2 cellular contexts compared by ENCODE assay signal in genomic region chr3:16514799-16515353, GRCh38.
TF ChIP-seq lines count a peak whose summit lies in the region.

No MANE protein-coding gene starts in this region.

TF ChIP-seq in SK-N-SH, 30 proteins besides CTCF, POLR2A, EP300 and RAD21 (continued from another document):
- TF ChIP-seq, protein P1, sequence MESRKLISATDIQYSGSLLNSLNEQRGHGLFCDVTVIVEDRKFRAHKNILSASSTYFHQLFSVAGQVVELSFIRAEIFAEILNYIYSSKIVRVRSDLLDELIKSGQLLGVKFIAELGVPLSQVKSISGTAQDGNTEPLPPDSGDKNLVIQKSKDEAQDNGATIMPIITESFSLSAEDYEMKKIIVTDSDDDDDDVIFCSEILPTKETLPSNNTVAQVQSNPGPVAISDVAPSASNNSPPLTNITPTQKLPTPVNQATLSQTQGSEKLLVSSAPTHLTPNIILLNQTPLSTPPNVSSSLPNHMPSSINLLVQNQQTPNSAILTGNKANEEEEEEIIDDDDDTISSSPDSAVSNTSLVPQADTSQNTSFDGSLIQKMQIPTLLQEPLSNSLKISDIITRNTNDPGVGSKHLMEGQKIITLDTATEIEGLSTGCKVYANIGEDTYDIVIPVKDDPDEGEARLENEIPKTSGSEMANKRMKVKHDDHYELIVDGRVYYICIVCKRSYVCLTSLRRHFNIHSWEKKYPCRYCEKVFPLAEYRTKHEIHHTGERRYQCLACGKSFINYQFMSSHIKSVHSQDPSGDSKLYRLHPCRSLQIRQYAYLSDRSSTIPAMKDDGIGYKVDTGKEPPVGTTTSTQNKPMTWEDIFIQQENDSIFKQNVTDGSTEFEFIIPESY (IDR thresholded peaks at IDR 0.05; ENCODE audit: borderline replicate concordance, low read depth): no peak
- TF ChIP-seq TCF12 (IDR thresholded peaks at IDR 0.05): no peak

TF ChIP-seq in SK-N-SH treated with all-trans-retinoic acid at 6 μM for 48 hours, 23 proteins besides CTCF, POLR2A, EP300 and RAD21 (continued from another document):
- TF ChIP-seq CSRNP3 (CRISPR knock-in tag; IDR thresholded peaks at IDR 0.05) (no peak), ZFP3 (CRISPR knock-in tag; IDR thresholded peaks at IDR 0.05) (no peak), SNAI2 (CRISPR knock-in tag; IDR thresholded peaks at IDR 0.05) (no peak), TCF4 (CRISPR knock-in tag; IDR thresholded peaks at IDR 0.05; ENCODE audit: borderline replicate concordance) (no peak), TSHZ2 (CRISPR knock-in tag; IDR thresholded peaks at IDR 0.05) (no peak), TOX (CRISPR knock-in tag; IDR thresholded peaks at IDR 0.05; ENCODE audit: borderline replicate concordance) (no peak), ARNTL (CRISPR knock-in tag; IDR thresholded peaks at IDR 0.05; ENCODE audit: borderline replicate concordance, low read depth) (no peak), ESRRG (CRISPR knock-in tag; IDR thresholded peaks at IDR 0.05) (no peak), PPARA (CRISPR knock-in tag; IDR thresholded peaks at IDR 0.05; ENCODE audit: borderline replicate concordance) (no peak), ZNF565 (CRISPR knock-in tag; conservative IDR thresholded peaks at IDR 0.05; ENCODE audit: low read depth) (no peak), ZFP30 (CRISPR knock-in tag; IDR thresholded peaks at IDR 0.05) (no peak), BACH2 (CRISPR knock-in tag; IDR thresholded peaks at IDR 0.05; ENCODE audit: borderline replicate concordance) (no peak), CSDC2 (CRISPR knock-in tag; IDR thresholded peaks at IDR 0.05) (no peak)
